ENCODE assay signal across 1 cellular context in genomic region chr1:161021168-161021958, GRCh38.
TF ChIP-seq lines count a peak whose summit lies in the region.

No MANE protein-coding gene starts in this region.

TF ChIP-seq in HepG2, 621 proteins besides CTCF, POLR2A, EP300 and RAD21 (continued from another document and continues in another):
- TF ChIP-seq PAXIP1 (CRISPR knock-in tag; conservative IDR thresholded peaks at IDR 0.05) = no peak
- TF ChIP-seq AHR (CRISPR knock-in tag; IDR thresholded peaks at IDR 0.05) = no peak
- no peak for TF ChIP-seq FOSL1 (CRISPR knock-in tag; IDR thresholded peaks at IDR 0.05; ENCODE audit: borderline replicate concordance)
- no peak for TF ChIP-seq ZFP1 (CRISPR knock-in tag; IDR thresholded peaks at IDR 0.05)
- no peak; the same call in 1 of the 2 replicates for TF ChIP-seq ZGPAT (CRISPR knock-in tag; IDR thresholded peaks at IDR 0.05)
- TF ChIP-seq SRSF9 (IDR thresholded peaks at IDR 0.05; ENCODE audit: borderline replicate concordance, insufficient read depth, low read depth, low read length, poor library complexity, severe bottlenecking) = no peak
- no peak for TF ChIP-seq ZNF318 (CRISPR knock-in tag; IDR thresholded peaks at IDR 0.05)
- TF ChIP-seq ZBTB34 (CRISPR knock-in tag; IDR thresholded peaks at IDR 0.05) = no peak
- TF ChIP-seq ZNF281 (CRISPR knock-in tag; IDR thresholded peaks at IDR 0.05; ENCODE audit: borderline replicate concordance) = no peak
- TF ChIP-seq DNMT1 (CRISPR knock-in tag; IDR thresholded peaks at IDR 0.05) = no peak
- TF ChIP-seq KLF9 (CRISPR knock-in tag; IDR thresholded peaks at IDR 0.05; ENCODE audit: low read depth) = no peak
- TF ChIP-seq ZNF124 (CRISPR knock-in tag; IDR thresholded peaks at IDR 0.05) = no peak
- no peak for TF ChIP-seq JDP2 (CRISPR knock-in tag; IDR thresholded peaks at IDR 0.05; ENCODE audit: borderline replicate concordance)
- no peak for TF ChIP-seq HDAC1 (CRISPR knock-in tag; IDR thresholded peaks at IDR 0.05)
- no peak; the same call in 1 of the 2 replicates for TF ChIP-seq ZNF574 (CRISPR knock-in tag; IDR thresholded peaks at IDR 0.05)
- TF ChIP-seq TIGD3 (CRISPR knock-in tag; IDR thresholded peaks at IDR 0.05; ENCODE audit: borderline replicate concordance) = no peak
- TF ChIP-seq RNF219 (CRISPR knock-in tag; IDR thresholded peaks at IDR 0.05) = no peak
- no peak for TF ChIP-seq TRIM22 (IDR thresholded peaks at IDR 0.05)
- no peak; the same call in 1 of the 2 replicates for TF ChIP-seq PITX1 (CRISPR knock-in tag; IDR thresholded peaks at IDR 0.05)
- peak; percentile 48 for TF ChIP-seq ZFY (CRISPR knock-in tag; IDR thresholded peaks at IDR 0.05)
- TF ChIP-seq ZNF34 (CRISPR knock-in tag; IDR thresholded peaks at IDR 0.05; ENCODE audit: borderline replicate concordance) = no peak
- 0 out of 2 replicates have a peak, but pooled peaks have one; percentile 38 for TF ChIP-seq MTA1 (CRISPR knock-in tag; IDR thresholded peaks at IDR 0.05; ENCODE audit: borderline replicate concordance)
- no peak for TF ChIP-seq MAFG (CRISPR knock-in tag; IDR thresholded peaks at IDR 0.05)
- no peak for TF ChIP-seq HNRNPL (IDR thresholded peaks at IDR 0.05; ENCODE audit: low read depth, low read length)
